ENCODE assay signal across 25 cellular contexts in genomic region chr5:9613360-9613759, GRCh38. TPM values are rescaled to one million over a fixed set of nuclear protein-coding genes. Genes with fewer than 3 reads are reported as not detected.
"Had no signal": no experiment of that assay in that cellular context is flagged by ENCODE, and none has a peak within 500 bp of the region (broad histone marks: within the 10 kb centered on the region; RNA-seq: fewer than 3 reads in every experiment).

No MANE protein-coding gene starts in this region.

- ATAC-seq: HepG2 had no signal

- H3K27ac ChIP-seq: SJSA1, SK-N-MC had no signal

- H3K36me3 ChIP-seq: MG63, SJSA1 had no signal

- H3K4me3 ChIP-seq: MG63, SJSA1, SK-N-MC had no signal

- H3K27me3 ChIP-seq: MG63, SJSA1 had no signal

- H3K9me3 ChIP-seq: SJSA1 had no signal

- DNase-seq: IMR-90, Karpas-422, KG1, MG63, NCI-H1092, NCI-H1105 treated with DMSO at 0.1 percent for 48 hours, NCI-H1417 treated with DMSO at 0.1 percent for 48 hours, NCI-H146, NCI-H1694 treated with DMSO at 0.1 percent for 48 hours, NCI-H1930, NCI-H2081, NCI-H2107, NCI-H226, NCI-H446, NCI-H510A, NCI-H524 treated with DMSO at 0.1 percent for 48 hours, NCI-H69, NCI-H774, Right ventricle myocardium superior, RPMI8226, SIG-M5 had no signal

- FAIRE-seq: HepG2 had no signal

RNA-seq across cellular contexts. Expression of gene TAS2R1, which starts 16.8 kb away (rescaled TPM):
- total RNA-seq: HepG2, HT-29, IMR-90, Right ventricle myocardium superior, SJSA1 had no signal
- polyA plus RNA-seq: HepG2, IMR-90 had no signal
